Comparison of ENCODE assay signal across 9 cellular contexts in genomic region chr7:157851501-157852067, GRCh38.
DNase-seq lines count a peak whose midpoint lies in the region; ATAC-seq and TF ChIP-seq lines count a peak whose summit lies in the region.
"Had no signal": no experiment of that assay in that cellular context is flagged by ENCODE, and none has a peak within 500 bp of the region (broad histone marks: within the 10 kb centered on the region; RNA-seq: fewer than 3 reads in every experiment).

No MANE protein-coding gene starts in this region.

- POLR2A ChIA-PET in activated CD4-positive, alpha-beta T cell treated with anti-CD3 and anti-CD28 coated beads for 36 hours (lab: Charles Lee) = no interaction called here

- intact Hi-C loops in activated CD4-positive, alpha-beta T cell treated with anti-CD3 and anti-CD28 coated beads for 36 hours (cut with DNase I, micrococcal nuclease) = loop anchor here in 1 of 2 experiments (1.0 kb wide), 1 partner anchor 24 kb away; no protein-coding TSS in a partner anchor
- intact Hi-C loops in posterior cingulate gyrus (cut with DNase I) = no loop called here

- WGBS in tibial nerve, 2 donors = 25 to 26% methylated on average over 18 to 20 of the region's 20 CpGs

- H3K27me3 ChIP-seq in tibial nerve = no peaks in the 10 kb centered on the region
- no peaks in the 10 kb centered on the region for H3K27me3 ChIP-seq in foreskin keratinocyte

- H3K4me1 Mint-ChIP-seq in activated CD4-positive, alpha-beta T cell treated with anti-CD3 and anti-CD28 coated beads for 36 hours = peaks cover 14% of the 10 kb centered on the region
- peaks cover 7 to 8% of the 10 kb centered on the region in 2 donors for H3K4me1 Mint-ChIP-seq in effector memory CD8-positive, alpha-beta T cell (ENCODE audit: low read depth in 2 of 2)

- H3K4me3 Mint-ChIP-seq in activated CD4-positive, alpha-beta T cell treated with anti-CD3 and anti-CD28 coated beads for 36 hours = peak overlapping the region; percentile 47
- H3K4me3 Mint-ChIP-seq in effector memory CD8-positive, alpha-beta T cell = peak overlapping the region; percentile 45 to 51

- peak overlapping the region; percentile 10 to 77 (median 22) for H3K27ac ChIP-seq in tibial nerve
- H3K27ac ChIP-seq in foreskin keratinocyte = no peak overlapping the region

- H3K4me1 ChIP-seq in tibial nerve = peaks cover 0 to 38% (median 4%) of the 10 kb centered on the region in 4 donors
- no peaks in the 10 kb centered on the region for H3K4me1 ChIP-seq in foreskin keratinocyte

- peak; percentile 99 for ATAC-seq in activated CD4-positive, alpha-beta T cell treated with anti-CD3 and anti-CD28 coated beads for 36 hours
- ATAC-seq in effector memory CD8-positive, alpha-beta T cell (replicated peaks) = peak; percentile 26
- ATAC-seq in foreskin keratinocyte (no peak), HG03520 (IDR thresholded peaks at IDR 0.05; ENCODE audit: unreplicated experiment) (no peak)

- TF ChIP-seq CTCF in tibial nerve (IDR thresholded peaks at IDR 0.05) = no peak
- TF ChIP-seq CTCF in foreskin keratinocyte (conservative IDR thresholded peaks at IDR 0.05) = no peak

- H3K36me3 Mint-ChIP-seq in activated CD4-positive, alpha-beta T cell treated with anti-CD3 and anti-CD28 coated beads for 36 hours (ENCODE audit: low read depth) = no peaks in the 10 kb centered on the region
- peaks cover 3% of the 10 kb centered on the region for H3K36me3 Mint-ChIP-seq in effector memory CD8-positive, alpha-beta T cell (ENCODE audit: insufficient read depth)
- H3K36me3 Mint-ChIP-seq: IgD-negative memory B cell had no signal

- no peaks in the 10 kb centered on the region for H3K9me3 Mint-ChIP-seq in activated CD4-positive, alpha-beta T cell treated with anti-CD3 and anti-CD28 coated beads for 36 hours (ENCODE audit: low read depth)
- no peaks in the 10 kb centered on the region for H3K9me3 Mint-ChIP-seq in effector memory CD8-positive, alpha-beta T cell

- H3K9me3 ChIP-seq in tibial nerve = no peaks in the 10 kb centered on the region

- CTCF ChIA-PET in activated CD4-positive, alpha-beta T cell treated with anti-CD3 and anti-CD28 coated beads for 36 hours (lab: Charles Lee) = interaction anchor here (0.7 to 1.5 kb wide), 2 partner anchors 10 to 266 kb away, joined by 3 to 5 read pairs; no protein-coding TSS in a partner anchor

- no peaks in the 10 kb centered on the region for H3K36me3 ChIP-seq in tibial nerve

- peak overlapping the region; percentile 84 for H3K27ac Mint-ChIP-seq in activated CD4-positive, alpha-beta T cell treated with anti-CD3 and anti-CD28 coated beads for 36 hours
- peak overlapping the region; percentile 70 to 88 for H3K27ac Mint-ChIP-seq in effector memory CD8-positive, alpha-beta T cell

- TF ChIP-seq EP300 in tibial nerve (IDR thresholded peaks at IDR 0.05) = peak in 1 of 2 donors; percentile 59

- DNase-seq in NCI-H146 treated with DMSO at 0.1 percent for 48 hours (lab: John Stamatoyannopoulos, UW; ENCODE audit: unreplicated experiment) = peak; percentile 89
- DNase-seq in activated CD4-positive, alpha-beta T cell treated with anti-CD3 and anti-CD28 coated beads for 36 hours = peak; percentile 93
- no peak for DNase-seq in effector memory CD8-positive, alpha-beta T cell
- peak in 6 of 10 donors; percentile 36 to 91 (median 61) for DNase-seq in posterior cingulate gyrus
- peak; percentile 67 to 77 for DNase-seq in tibial nerve (ENCODE audit: low spot score in 2 of 2)
- no peak for DNase-seq in HT-29 (ENCODE audit: low spot score)
- no peak for DNase-seq in foreskin keratinocyte

- H3K27me3 Mint-ChIP-seq in activated CD4-positive, alpha-beta T cell treated with anti-CD3 and anti-CD28 coated beads for 36 hours = no peaks in the 10 kb centered on the region
- peaks cover 7 to 43% of the 10 kb centered on the region in 2 donors for H3K27me3 Mint-ChIP-seq in effector memory CD8-positive, alpha-beta T cell

- TF ChIP-seq POLR2A in tibial nerve (IDR thresholded peaks at IDR 0.05) = no peak

- peak overlapping the region in 1 of 4 donors; percentile 16 for H3K4me3 ChIP-seq in tibial nerve

Comparison
In these comparisons a context has a peak if more than half of its experiments do, and no peak if none do; other contexts are left out.
1. DNase-seq: peak in NCI-H146 treated with DMSO at 0.1 percent for 48 hours (single experiment), activated CD4-positive, alpha-beta T cell treated with anti-CD3 and anti-CD28 coated beads for 36 hours (single experiment), posterior cingulate gyrus (6 of 10) and tibial nerve (2 of 2); none in effector memory CD8-positive, alpha-beta T cell (0 of 3), HT-29 (single experiment) and foreskin keratinocyte (0 of 2).
2. ATAC-seq: peak in activated CD4-positive, alpha-beta T cell treated with anti-CD3 and anti-CD28 coated beads for 36 hours (single experiment) and effector memory CD8-positive, alpha-beta T cell (single experiment); none in foreskin keratinocyte (single experiment) and HG03520 (single experiment).